Comparison of ENCODE assay signal across 1 cellular context in the genomic region with DNA sequence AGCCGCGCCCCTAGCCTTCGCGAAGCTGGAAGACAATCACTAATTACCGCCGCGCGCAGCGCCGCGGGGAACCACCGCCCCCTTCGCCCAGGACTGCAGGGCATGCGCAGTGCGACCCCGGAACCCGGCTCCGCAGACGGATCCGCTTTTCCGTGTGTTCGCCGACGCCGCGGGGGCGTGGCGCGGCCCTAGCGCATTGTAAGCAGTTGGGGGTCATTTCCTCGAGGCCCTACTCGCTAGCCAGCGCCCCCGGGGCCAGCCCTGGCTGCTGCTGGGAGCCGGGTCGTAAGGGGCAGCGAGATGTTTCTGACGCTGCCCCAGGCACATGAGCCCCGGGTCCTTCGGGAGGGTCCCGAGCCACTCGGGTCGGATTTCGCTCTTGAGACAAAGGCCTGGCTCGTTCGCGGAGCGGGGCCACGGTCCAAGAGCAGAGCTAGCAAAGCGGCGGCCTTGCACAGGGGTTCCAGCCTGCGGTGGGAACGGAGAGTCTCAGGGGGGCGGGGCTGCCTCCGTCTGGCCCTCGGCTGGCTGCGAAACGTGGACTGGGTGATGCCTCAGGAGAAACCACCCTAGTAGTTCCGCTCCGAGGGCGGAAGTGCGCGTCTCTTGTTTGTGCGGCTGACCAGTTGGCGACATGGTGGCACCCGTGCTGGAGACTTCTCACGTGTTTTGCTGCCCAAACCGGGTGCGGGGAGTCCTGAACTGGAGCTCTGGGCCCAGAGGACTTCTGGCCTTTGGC.
TF ChIP-seq lines count a peak whose summit lies in the region.

A gene with protein sequence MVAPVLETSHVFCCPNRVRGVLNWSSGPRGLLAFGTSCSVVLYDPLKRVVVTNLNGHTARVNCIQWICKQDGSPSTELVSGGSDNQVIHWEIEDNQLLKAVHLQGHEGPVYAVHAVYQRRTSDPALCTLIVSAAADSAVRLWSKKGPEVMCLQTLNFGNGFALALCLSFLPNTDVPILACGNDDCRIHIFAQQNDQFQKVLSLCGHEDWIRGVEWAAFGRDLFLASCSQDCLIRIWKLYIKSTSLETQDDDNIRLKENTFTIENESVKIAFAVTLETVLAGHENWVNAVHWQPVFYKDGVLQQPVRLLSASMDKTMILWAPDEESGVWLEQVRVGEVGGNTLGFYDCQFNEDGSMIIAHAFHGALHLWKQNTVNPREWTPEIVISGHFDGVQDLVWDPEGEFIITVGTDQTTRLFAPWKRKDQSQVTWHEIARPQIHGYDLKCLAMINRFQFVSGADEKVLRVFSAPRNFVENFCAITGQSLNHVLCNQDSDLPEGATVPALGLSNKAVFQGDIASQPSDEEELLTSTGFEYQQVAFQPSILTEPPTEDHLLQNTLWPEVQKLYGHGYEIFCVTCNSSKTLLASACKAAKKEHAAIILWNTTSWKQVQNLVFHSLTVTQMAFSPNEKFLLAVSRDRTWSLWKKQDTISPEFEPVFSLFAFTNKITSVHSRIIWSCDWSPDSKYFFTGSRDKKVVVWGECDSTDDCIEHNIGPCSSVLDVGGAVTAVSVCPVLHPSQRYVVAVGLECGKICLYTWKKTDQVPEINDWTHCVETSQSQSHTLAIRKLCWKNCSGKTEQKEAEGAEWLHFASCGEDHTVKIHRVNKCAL (plus strand): TSS at position 600 of the 739 bp plus-strand sequence. CDS start 35 bp downstream, at position 635.
A gene with protein sequence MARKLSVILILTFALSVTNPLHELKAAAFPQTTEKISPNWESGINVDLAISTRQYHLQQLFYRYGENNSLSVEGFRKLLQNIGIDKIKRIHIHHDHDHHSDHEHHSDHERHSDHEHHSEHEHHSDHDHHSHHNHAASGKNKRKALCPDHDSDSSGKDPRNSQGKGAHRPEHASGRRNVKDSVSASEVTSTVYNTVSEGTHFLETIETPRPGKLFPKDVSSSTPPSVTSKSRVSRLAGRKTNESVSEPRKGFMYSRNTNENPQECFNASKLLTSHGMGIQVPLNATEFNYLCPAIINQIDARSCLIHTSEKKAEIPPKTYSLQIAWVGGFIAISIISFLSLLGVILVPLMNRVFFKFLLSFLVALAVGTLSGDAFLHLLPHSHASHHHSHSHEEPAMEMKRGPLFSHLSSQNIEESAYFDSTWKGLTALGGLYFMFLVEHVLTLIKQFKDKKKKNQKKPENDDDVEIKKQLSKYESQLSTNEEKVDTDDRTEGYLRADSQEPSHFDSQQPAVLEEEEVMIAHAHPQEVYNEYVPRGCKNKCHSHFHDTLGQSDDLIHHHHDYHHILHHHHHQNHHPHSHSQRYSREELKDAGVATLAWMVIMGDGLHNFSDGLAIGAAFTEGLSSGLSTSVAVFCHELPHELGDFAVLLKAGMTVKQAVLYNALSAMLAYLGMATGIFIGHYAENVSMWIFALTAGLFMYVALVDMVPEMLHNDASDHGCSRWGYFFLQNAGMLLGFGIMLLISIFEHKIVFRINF (minus strand): TSS at position 41 of the 739 bp plus-strand sequence. CDS start 2,333 bp downstream, outside the sequence.

TF ChIP-seq in K562, 482 proteins besides CTCF, POLR2A, EP300 and RAD21 (continued from another document and continues in another):
- TF ChIP-seq, protein P1, sequence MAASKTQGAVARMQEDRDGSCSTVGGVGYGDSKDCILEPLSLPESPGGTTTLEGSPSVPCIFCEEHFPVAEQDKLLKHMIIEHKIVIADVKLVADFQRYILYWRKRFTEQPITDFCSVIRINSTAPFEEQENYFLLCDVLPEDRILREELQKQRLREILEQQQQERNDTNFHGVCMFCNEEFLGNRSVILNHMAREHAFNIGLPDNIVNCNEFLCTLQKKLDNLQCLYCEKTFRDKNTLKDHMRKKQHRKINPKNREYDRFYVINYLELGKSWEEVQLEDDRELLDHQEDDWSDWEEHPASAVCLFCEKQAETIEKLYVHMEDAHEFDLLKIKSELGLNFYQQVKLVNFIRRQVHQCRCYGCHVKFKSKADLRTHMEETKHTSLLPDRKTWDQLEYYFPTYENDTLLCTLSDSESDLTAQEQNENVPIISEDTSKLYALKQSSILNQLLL (CRISPR knock-in tag; IDR thresholded peaks at IDR 0.05; ENCODE audit: borderline replicate concordance) = no peak
- TF ChIP-seq ZFPM2 (CRISPR knock-in tag; IDR thresholded peaks at IDR 0.05) (no peak), HNRNPUL1 (IDR thresholded peaks at IDR 0.05; ENCODE audit: low read length) (no peak), FOXM1 (IDR thresholded peaks at IDR 0.05; ENCODE audit: low read depth) (peak; percentile 77), FOXM1 (CRISPR knock-in tag; IDR thresholded peaks at IDR 0.05; ENCODE audit: low read depth) (no peak), SRSF1 (IDR thresholded peaks at IDR 0.05; ENCODE audit: low read depth, low read length) (peak; percentile 89; the same call in 1 of the 2 replicates), MBD2 (IDR thresholded peaks at IDR 0.05; ENCODE audit: borderline replicate concordance, low read depth) (peak; percentile 66), ZBED1 (IDR thresholded peaks at IDR 0.05) (no peak; the same call in 1 of the 2 replicates), SMARCC2 (IDR thresholded peaks at IDR 0.05; ENCODE audit: low read depth) (0 out of 2 replicates have a peak, but pooled peaks have one; percentile 11), TBL1XR1 (IDR thresholded peaks at IDR 0.05; ENCODE audit: low read length in 2 of 2) (peak; percentile 14 to 41; a peak in 2 of 4 replicates), CHD4 (IDR thresholded peaks at IDR 0.05; ENCODE audit: insufficient read depth, insufficient replicate concordance, low read depth, low read length, poor library complexity, severe bottlenecking) (no peak), ZNF589 (CRISPR knock-in tag; IDR thresholded peaks at IDR 0.05; ENCODE audit: low read depth) (no peak), CHCHD3 (CRISPR knock-in tag; IDR thresholded peaks at IDR 0.05) (0 out of 2 replicates have a peak, but pooled peaks have one; percentile 3), ZNF217 (CRISPR knock-in tag; IDR thresholded peaks at IDR 0.05) (no peak), ETV6 (IDR thresholded peaks at IDR 0.05; ENCODE audit: borderline replicate concordance in 1 of 2, low read depth in 2 of 2, low read length in 1 of 2) (peak in 1 of 2 experiments; percentile 39; a peak in 1 of 4 replicates), ETV6 (CRISPR knock-in tag; IDR thresholded peaks at IDR 0.05; ENCODE audit: borderline replicate concordance) (0 out of 2 replicates have a peak, but pooled peaks have one; percentile 31), PHF21A (IDR thresholded peaks at IDR 0.05; ENCODE audit: borderline replicate concordance, low read depth) (no peak), TAL1 (IDR thresholded peaks at IDR 0.05) (no peak), POLR2B (IDR thresholded peaks at IDR 0.05; ENCODE audit: low read depth, partially characterized antibody) (peak; percentile 87), MED1 (CRISPR knock-in tag; IDR thresholded peaks at IDR 0.05; ENCODE audit: borderline replicate concordance) (no peak), ARNT (IDR thresholded peaks at IDR 0.05) (no peak), GATAD2B (IDR thresholded peaks at IDR 0.05; ENCODE audit: borderline replicate concordance) (no peak; the same call in 1 of the 2 replicates), ZNF41 (CRISPR knock-in tag; conservative IDR thresholded peaks at IDR 0.05) (no peak; the same call in 1 of the 2 replicates), SRF (CRISPR knock-in tag; IDR thresholded peaks at IDR 0.05) (peak in 1 of 2 experiments; percentile 23; a peak in 1 of 4 replicates), TCF7L2 (IDR thresholded peaks at IDR 0.05; ENCODE audit: low read depth, low read length) (no peak)
- TF ChIP-seq, protein P2, sequence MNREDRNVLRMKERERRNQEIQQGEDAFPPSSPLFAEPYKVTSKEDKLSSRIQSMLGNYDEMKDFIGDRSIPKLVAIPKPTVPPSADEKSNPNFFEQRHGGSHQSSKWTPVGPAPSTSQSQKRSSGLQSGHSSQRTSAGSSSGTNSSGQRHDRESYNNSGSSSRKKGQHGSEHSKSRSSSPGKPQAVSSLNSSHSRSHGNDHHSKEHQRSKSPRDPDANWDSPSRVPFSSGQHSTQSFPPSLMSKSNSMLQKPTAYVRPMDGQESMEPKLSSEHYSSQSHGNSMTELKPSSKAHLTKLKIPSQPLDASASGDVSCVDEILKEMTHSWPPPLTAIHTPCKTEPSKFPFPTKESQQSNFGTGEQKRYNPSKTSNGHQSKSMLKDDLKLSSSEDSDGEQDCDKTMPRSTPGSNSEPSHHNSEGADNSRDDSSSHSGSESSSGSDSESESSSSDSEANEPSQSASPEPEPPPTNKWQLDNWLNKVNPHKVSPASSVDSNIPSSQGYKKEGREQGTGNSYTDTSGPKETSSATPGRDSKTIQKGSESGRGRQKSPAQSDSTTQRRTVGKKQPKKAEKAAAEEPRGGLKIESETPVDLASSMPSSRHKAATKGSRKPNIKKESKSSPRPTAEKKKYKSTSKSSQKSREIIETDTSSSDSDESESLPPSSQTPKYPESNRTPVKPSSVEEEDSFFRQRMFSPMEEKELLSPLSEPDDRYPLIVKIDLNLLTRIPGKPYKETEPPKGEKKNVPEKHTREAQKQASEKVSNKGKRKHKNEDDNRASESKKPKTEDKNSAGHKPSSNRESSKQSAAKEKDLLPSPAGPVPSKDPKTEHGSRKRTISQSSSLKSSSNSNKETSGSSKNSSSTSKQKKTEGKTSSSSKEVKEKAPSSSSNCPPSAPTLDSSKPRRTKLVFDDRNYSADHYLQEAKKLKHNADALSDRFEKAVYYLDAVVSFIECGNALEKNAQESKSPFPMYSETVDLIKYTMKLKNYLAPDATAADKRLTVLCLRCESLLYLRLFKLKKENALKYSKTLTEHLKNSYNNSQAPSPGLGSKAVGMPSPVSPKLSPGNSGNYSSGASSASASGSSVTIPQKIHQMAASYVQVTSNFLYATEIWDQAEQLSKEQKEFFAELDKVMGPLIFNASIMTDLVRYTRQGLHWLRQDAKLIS (CRISPR knock-in tag; IDR thresholded peaks at IDR 0.05) = no peak; the same call in 1 of the 2 replicates
- TF ChIP-seq, protein P3, sequence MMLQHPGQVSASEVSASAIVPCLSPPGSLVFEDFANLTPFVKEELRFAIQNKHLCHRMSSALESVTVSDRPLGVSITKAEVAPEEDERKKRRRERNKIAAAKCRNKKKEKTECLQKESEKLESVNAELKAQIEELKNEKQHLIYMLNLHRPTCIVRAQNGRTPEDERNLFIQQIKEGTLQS (IDR thresholded peaks at IDR 0.05) = no peak
- TF ChIP-seq, protein P3 (CRISPR knock-in tag; conservative IDR thresholded peaks at IDR 0.05) = 0 out of 2 replicates have a peak, but pooled peaks have one; percentile 19
- TF ChIP-seq, protein P4, sequence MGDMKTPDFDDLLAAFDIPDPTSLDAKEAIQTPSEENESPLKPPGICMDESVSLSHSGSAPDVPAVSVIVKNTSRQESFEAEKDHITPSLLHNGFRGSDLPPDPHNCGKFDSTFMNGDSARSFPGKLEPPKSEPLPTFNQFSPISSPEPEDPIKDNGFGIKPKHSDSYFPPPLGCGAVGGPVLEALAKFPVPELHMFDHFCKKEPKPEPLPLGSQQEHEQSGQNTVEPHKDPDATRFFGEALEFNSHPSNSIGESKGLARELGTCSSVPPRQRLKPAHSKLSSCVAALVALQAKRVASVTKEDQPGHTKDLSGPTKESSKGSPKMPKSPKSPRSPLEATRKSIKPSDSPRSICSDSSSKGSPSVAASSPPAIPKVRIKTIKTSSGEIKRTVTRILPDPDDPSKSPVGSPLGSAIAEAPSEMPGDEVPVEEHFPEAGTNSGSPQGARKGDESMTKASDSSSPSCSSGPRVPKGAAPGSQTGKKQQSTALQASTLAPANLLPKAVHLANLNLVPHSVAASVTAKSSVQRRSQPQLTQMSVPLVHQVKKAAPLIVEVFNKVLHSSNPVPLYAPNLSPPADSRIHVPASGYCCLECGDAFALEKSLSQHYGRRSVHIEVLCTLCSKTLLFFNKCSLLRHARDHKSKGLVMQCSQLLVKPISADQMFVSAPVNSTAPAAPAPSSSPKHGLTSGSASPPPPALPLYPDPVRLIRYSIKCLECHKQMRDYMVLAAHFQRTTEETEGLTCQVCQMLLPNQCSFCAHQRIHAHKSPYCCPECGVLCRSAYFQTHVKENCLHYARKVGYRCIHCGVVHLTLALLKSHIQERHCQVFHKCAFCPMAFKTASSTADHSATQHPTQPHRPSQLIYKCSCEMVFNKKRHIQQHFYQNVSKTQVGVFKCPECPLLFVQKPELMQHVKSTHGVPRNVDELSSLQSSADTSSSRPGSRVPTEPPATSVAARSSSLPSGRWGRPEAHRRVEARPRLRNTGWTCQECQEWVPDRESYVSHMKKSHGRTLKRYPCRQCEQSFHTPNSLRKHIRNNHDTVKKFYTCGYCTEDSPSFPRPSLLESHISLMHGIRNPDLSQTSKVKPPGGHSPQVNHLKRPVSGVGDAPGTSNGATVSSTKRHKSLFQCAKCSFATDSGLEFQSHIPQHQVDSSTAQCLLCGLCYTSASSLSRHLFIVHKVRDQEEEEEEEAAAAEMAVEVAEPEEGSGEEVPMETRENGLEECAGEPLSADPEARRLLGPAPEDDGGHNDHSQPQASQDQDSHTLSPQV (IDR thresholded peaks at IDR 0.05) = no peak
- TF ChIP-seq, protein P5, sequence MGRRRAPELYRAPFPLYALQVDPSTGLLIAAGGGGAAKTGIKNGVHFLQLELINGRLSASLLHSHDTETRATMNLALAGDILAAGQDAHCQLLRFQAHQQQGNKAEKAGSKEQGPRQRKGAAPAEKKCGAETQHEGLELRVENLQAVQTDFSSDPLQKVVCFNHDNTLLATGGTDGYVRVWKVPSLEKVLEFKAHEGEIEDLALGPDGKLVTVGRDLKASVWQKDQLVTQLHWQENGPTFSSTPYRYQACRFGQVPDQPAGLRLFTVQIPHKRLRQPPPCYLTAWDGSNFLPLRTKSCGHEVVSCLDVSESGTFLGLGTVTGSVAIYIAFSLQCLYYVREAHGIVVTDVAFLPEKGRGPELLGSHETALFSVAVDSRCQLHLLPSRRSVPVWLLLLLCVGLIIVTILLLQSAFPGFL (CRISPR knock-in tag; IDR thresholded peaks at IDR 0.05) = no peak
